ENCODE assay signal across 11 cellular contexts in genomic region chr20:59825944-59826759, GRCh38.
DNase-seq lines count a peak whose midpoint lies in the region; ATAC-seq, FAIRE-seq and TF ChIP-seq lines count a peak whose summit lies in the region.
"Had no signal": no experiment of that assay in that cellular context is flagged by ENCODE, and none has a peak within 500 bp of the region (broad histone marks: within the 10 kb centered on the region; RNA-seq: fewer than 3 reads in every experiment).

No MANE protein-coding gene starts in this region.

- no peaks in the 10 kb centered on the region for H3K27me3 ChIP-seq in bronchial epithelial cell (ENCODE audit: control insufficient read depth, insufficient read depth, low read length)

- H3K36me3 ChIP-seq in bronchial epithelial cell (ENCODE audit: control insufficient read depth, insufficient read depth, low read length), result no peaks in the 10 kb centered on the region

- ATAC-seq in HG03175 (IDR thresholded peaks at IDR 0.05; ENCODE audit: unreplicated experiment), result no peak

- no peak overlapping the region for H3K4me3 ChIP-seq in bronchial epithelial cell (ENCODE audit: low read depth, low read length)

- TF ChIP-seq CTCF in bronchial epithelial cell (IDR thresholded peaks at IDR 0.05; ENCODE audit: insufficient read depth, low read length, severe bottlenecking), result peak; percentile 1

- peak; percentile 97 for FAIRE-seq in bronchial epithelial cell (lab: Jason Lieb, UNC)
- FAIRE-seq: GM12891 had no signal

- DNase-seq in DMS153 (lab: John Stamatoyannopoulos, UW), result peak; percentile 91
- DNase-seq in NCI-H187 (lab: John Stamatoyannopoulos, UW), result peak; percentile 77 to 79
- peak; percentile 77 for DNase-seq in bronchial epithelial cell (ENCODE audit: low read depth)
- peak; percentile 89 for DNase-seq in mucosa of gallbladder (ENCODE audit: low spot score)
- DNase-seq in activated gamma-delta T cell treated with Interleukin-2 at 50 U/mL for 16 hours, result no peak
- no peak for DNase-seq in AG08396 (ENCODE audit: low spot score)
- DNase-seq in midbrain (lab: John Stamatoyannopoulos, UW), result no peak
- DNase-seq: activated CD4-positive, alpha-beta T cell treated with anti-CD3 and anti-CD28 coated beads, Interleukin-2, amount 50 U/mL, for 48 hours; GOT3 had no signal

Comparison
In these comparisons a context has a peak if more than half of its experiments do, and no peak if none do; other contexts are left out.
1. DNase-seq: peak in DMS153 (single experiment), NCI-H187 (2 of 2), bronchial epithelial cell (single experiment) and mucosa of gallbladder (single experiment); none in activated gamma-delta T cell treated with Interleukin-2 at 50 U/mL for 16 hours (single experiment), AG08396 (single experiment) and midbrain (single experiment).